ENCODE assay signal across 12 cellular contexts in genomic region chr15:48796930-48797329, GRCh38. TPM values are rescaled to one million over a fixed set of nuclear protein-coding genes. Genes with fewer than 3 reads are reported as not detected.
A peak's percentile ranks its signal among the peaks of the same experiment; 100 is the strongest.
DNase-seq lines count a peak whose midpoint lies in the region; ATAC-seq and TF ChIP-seq lines count a peak whose summit lies in the region.
"Had no signal": no experiment of that assay in that cellular context is flagged by ENCODE, and none has a peak within 500 bp of the region (broad histone marks: within the 10 kb centered on the region; RNA-seq: fewer than 3 reads in every experiment).

No MANE protein-coding gene starts in this region.

- peak; percentile 31 for ATAC-seq in CD8-positive, alpha-beta T cell
- ATAC-seq in GM19468 (IDR thresholded peaks at IDR 0.05; ENCODE audit: extremely low read depth, unreplicated experiment): peak; percentile 22
- ATAC-seq in Right ventricle myocardium superior (ENCODE audit: poor library complexity): no peak
- ATAC-seq: heart right ventricle had no signal

- no peaks in the 10 kb centered on the region for H3K4me1 ChIP-seq in CD8-positive, alpha-beta T cell (ENCODE audit: insufficient read depth, low read length)
- H3K4me1 ChIP-seq in SJCRH30: peaks cover 53% of the 10 kb centered on the region

- CTCF ChIA-PET in CD8-positive, alpha-beta T cell (lab: Charles Lee): no interaction called here

- TF ChIP-seq CTCF in CD8-positive, alpha-beta T cell (IDR thresholded peaks at IDR 0.05): no peak

- H3K36me3 Mint-ChIP-seq in CD8-positive, alpha-beta T cell: peaks cover 37% of the 10 kb centered on the region

- no peaks in the 10 kb centered on the region for H3K9me3 Mint-ChIP-seq in CD8-positive, alpha-beta T cell

- no peak overlapping the region for H3K4me3 ChIP-seq in CD8-positive, alpha-beta T cell (ENCODE audit: low read depth, low read length)
- no peak overlapping the region for H3K4me3 ChIP-seq in SJCRH30

- H3K36me3 ChIP-seq in CD8-positive, alpha-beta T cell (ENCODE audit: insufficient read depth, low read length): no peaks in the 10 kb centered on the region
- peaks cover 41% of the 10 kb centered on the region for H3K36me3 ChIP-seq in SJCRH30

- POLR2A ChIA-PET in CD8-positive, alpha-beta T cell (lab: Charles Lee): no interaction called here

- DNase-seq in CD8-positive, alpha-beta T cell: no peak
- DNase-seq in SJCRH30 (peak; percentile 15 to 70), kidney tubule cell (ENCODE audit: low spot score) (peak; percentile 93), A172 (ENCODE audit: low spot score) (no peak), NCI-H510A treated with DMSO at 0.1 percent for 48 hours (lab: John Stamatoyannopoulos, UW) (no peak), NOMO-1 treated with DMSO at 0.1 percent for 48 hours (lab: John Stamatoyannopoulos, UW; ENCODE audit: unreplicated experiment) (no peak), Right ventricle myocardium superior (no peak)
- DNase-seq: activated naive CD4-positive, alpha-beta T cell treated with Interleukin-2 at 50 U/mL for 16 hours; GF-D8; heart right ventricle; NCI-H1092 had no signal

- peaks cover 16% of the 10 kb centered on the region for H3K4me1 Mint-ChIP-seq in CD8-positive, alpha-beta T cell (ENCODE audit: low read depth)

- no peak overlapping the region for H3K4me3 Mint-ChIP-seq in CD8-positive, alpha-beta T cell

- H3K27ac Mint-ChIP-seq in CD8-positive, alpha-beta T cell: no peak overlapping the region

- no peaks in the 10 kb centered on the region for H3K27me3 Mint-ChIP-seq in CD8-positive, alpha-beta T cell (ENCODE audit: low read depth)

- no peaks in the 10 kb centered on the region for H3K27me3 ChIP-seq in CD8-positive, alpha-beta T cell (ENCODE audit: insufficient read depth, low read length)
- H3K27me3 ChIP-seq in SJCRH30: no peaks in the 10 kb centered on the region
- H3K27me3 ChIP-seq: heart right ventricle had no signal

- intact Hi-C loops in CD8-positive, alpha-beta T cell (cut with DNase I, micrococcal nuclease): no loop called here
- intact Hi-C loops in Right ventricle myocardium superior (cut with DNase I): no loop called here

- no peaks in the 10 kb centered on the region for H3K9me3 ChIP-seq in CD8-positive, alpha-beta T cell (ENCODE audit: low read length)
- no peaks in the 10 kb centered on the region for H3K9me3 ChIP-seq in SJCRH30 (replicated peaks)
- H3K9me3 ChIP-seq: heart right ventricle had no signal

- no peak overlapping the region for H3K27ac ChIP-seq in CD8-positive, alpha-beta T cell (ENCODE audit: low read depth, low read length)
- H3K27ac ChIP-seq in SJCRH30: peak overlapping the region; percentile 92

RNA-seq across cellular contexts. Expression of gene CEP152, which starts 13.9 kb away (rescaled TPM):
- 1 to 10 TPM; 3.9 to 5.1 TPM for total RNA-seq in CD8-positive, alpha-beta T cell
- total RNA-seq in SJCRH30 (2014; rRNA removed; shearing (Covaris generic)): 23.1 and 31.8 TPM in 2 replicates
- 8.3 and 9.8 TPM in 2 replicates for total RNA-seq in A172 (2014; rRNA removed; shearing (Covaris generic))
- 1.3 TPM for total RNA-seq in Right ventricle myocardium superior

Comparison
In these comparisons a context has a peak if more than half of its experiments do, and no peak if none do; other contexts are left out.
1. DNase-seq: peak in SJCRH30 (2 of 2) and kidney tubule cell (single experiment); none in CD8-positive, alpha-beta T cell (0 of 7), A172 (single experiment), NCI-H510A treated with DMSO at 0.1 percent for 48 hours (single experiment), NOMO-1 treated with DMSO at 0.1 percent for 48 hours (single experiment) and Right ventricle myocardium superior (single experiment).